Comparison of ENCODE assay signal across 2 cellular contexts in genomic region chr6:13404892-13405254, GRCh38.
TF ChIP-seq lines count a peak whose summit lies in the region.

No MANE protein-coding gene starts in this region.

TF ChIP-seq in A549, 52 proteins besides CTCF, POLR2A, EP300 and RAD21 (continued from another document):
- TF ChIP-seq BCL3 (IDR thresholded peaks at IDR 0.05) (no peak), JUN (IDR thresholded peaks at IDR 0.05) (no peak), MAZ (IDR thresholded peaks at IDR 0.05; ENCODE audit: borderline replicate concordance, low read depth, low read length) (no peak), REST (IDR thresholded peaks at IDR 0.05) (no peak), HEYL (CRISPR knock-in tag; IDR thresholded peaks at IDR 0.05) (no peak), MAFK (IDR thresholded peaks at IDR 0.05; ENCODE audit: partially characterized antibody) (no peak), HOXB5 (CRISPR knock-in tag; IDR thresholded peaks at IDR 0.05) (no peak), KDM5A (IDR thresholded peaks at IDR 0.05) (no peak), BHLHE40 (IDR thresholded peaks at IDR 0.05; ENCODE audit: low read depth, low read length) (no peak), RNF2 (IDR thresholded peaks at IDR 0.05; ENCODE audit: borderline replicate concordance, low read depth) (no peak), ZSCAN20 (CRISPR knock-in tag; IDR thresholded peaks at IDR 0.05) (no peak), KDM1A (IDR thresholded peaks at IDR 0.05; ENCODE audit: low read depth) (no peak), GATA3 (IDR thresholded peaks at IDR 0.05; ENCODE audit: borderline replicate concordance) (no peak)

TF ChIP-seq in IMR-90, 13 proteins besides CTCF, POLR2A, EP300 and RAD21 (continued from another document):
- TF ChIP-seq MAZ (IDR thresholded peaks at IDR 0.05; ENCODE audit: borderline replicate concordance, low read depth, low read length) (no peak), RCOR1 (IDR thresholded peaks at IDR 0.05; ENCODE audit: insufficient replicate concordance, low read length) (no peak), ELK1 (IDR thresholded peaks at IDR 0.05; ENCODE audit: borderline replicate concordance, low read depth, low read length) (no peak), CHD1 (IDR thresholded peaks at IDR 0.05; ENCODE audit: low read depth, low read length) (no peak), MXI1 (IDR thresholded peaks at IDR 0.05; ENCODE audit: borderline replicate concordance, low read depth, low read length) (no peak), USF2 (IDR thresholded peaks at IDR 0.05; ENCODE audit: low read depth, low read length) (no peak), BHLHE40 (IDR thresholded peaks at IDR 0.05; ENCODE audit: low read depth, low read length) (no peak)
